Comparison of ENCODE assay signal across 1 cellular context in the genomic region with DNA sequence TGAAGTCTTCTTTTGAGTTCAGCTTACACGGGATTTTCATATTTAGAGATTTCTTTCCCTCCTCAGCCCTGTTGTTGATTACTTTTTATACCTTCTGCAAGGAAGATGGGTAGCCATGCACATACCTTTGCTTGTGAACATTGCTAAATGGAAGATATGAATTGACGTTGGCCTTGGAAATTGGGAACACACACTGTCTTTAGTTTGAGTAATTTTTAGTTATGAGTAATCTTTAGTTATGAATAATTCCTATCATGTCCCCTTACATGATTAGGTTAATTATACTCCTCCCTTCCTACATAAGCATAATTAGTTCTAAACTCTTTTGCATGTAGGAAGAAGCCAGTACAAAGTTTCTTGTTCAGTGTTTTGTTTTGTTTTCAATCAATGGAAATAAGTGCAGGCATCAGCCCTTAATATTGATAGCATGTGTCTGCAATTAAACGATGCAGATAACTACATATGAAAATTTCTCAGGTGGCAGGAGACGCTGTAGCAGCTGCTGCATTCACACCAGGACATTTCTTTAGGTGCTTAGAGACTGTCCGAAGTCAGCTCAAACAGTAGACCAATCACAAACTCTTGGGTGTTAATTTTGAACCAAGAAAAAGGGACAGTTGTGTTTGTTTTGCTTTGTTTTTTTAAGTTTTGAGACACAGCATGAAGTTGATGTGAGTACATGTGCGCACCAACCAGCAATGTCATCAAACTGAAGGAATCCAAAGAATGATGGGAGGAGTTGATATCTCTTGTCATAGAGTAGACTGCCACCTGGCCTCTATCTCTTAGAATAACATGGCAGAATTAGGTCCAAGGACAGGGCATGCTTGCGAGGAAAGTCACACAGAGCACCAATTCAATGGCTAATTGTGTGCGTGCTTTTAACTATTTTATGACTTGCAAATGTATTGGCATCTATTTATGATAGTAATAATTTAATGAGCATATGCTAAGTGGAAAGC.
TF ChIP-seq lines count a peak whose summit lies in the region.

No MANE protein-coding gene starts in this region.

TF ChIP-seq in GM12878, 131 proteins besides CTCF, POLR2A, EP300 and RAD21 (continued from another document):
- TF ChIP-seq, protein P1, sequence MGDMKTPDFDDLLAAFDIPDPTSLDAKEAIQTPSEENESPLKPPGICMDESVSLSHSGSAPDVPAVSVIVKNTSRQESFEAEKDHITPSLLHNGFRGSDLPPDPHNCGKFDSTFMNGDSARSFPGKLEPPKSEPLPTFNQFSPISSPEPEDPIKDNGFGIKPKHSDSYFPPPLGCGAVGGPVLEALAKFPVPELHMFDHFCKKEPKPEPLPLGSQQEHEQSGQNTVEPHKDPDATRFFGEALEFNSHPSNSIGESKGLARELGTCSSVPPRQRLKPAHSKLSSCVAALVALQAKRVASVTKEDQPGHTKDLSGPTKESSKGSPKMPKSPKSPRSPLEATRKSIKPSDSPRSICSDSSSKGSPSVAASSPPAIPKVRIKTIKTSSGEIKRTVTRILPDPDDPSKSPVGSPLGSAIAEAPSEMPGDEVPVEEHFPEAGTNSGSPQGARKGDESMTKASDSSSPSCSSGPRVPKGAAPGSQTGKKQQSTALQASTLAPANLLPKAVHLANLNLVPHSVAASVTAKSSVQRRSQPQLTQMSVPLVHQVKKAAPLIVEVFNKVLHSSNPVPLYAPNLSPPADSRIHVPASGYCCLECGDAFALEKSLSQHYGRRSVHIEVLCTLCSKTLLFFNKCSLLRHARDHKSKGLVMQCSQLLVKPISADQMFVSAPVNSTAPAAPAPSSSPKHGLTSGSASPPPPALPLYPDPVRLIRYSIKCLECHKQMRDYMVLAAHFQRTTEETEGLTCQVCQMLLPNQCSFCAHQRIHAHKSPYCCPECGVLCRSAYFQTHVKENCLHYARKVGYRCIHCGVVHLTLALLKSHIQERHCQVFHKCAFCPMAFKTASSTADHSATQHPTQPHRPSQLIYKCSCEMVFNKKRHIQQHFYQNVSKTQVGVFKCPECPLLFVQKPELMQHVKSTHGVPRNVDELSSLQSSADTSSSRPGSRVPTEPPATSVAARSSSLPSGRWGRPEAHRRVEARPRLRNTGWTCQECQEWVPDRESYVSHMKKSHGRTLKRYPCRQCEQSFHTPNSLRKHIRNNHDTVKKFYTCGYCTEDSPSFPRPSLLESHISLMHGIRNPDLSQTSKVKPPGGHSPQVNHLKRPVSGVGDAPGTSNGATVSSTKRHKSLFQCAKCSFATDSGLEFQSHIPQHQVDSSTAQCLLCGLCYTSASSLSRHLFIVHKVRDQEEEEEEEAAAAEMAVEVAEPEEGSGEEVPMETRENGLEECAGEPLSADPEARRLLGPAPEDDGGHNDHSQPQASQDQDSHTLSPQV (IDR thresholded peaks at IDR 0.05), result no peak
